16 cellular contexts compared by ENCODE assay signal in the genomic region with DNA sequence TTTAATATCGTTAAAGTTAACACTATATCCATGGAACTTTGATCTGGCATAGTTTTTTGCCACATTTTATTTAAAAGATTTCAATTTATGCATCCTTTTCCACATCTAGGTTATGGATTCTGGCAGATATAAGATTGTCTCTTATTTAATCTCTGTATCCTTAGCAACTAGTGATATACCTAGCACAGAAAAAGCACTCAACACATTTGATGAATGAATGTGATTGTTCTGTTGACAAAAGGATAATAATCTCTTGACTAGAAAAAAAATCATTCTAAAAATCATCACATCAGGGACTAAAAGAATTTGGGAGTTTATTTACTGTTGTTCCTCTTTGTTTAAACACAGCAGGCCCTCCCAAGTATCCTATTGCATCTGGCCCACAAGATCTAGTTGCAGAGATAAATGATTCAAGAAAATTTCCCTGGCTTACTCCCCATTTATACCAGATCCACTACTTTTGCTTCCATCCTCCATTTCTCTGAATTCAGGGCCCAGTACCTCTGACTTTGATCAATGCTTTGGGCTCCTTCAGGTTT.
DNase-seq lines count a peak whose midpoint lies in the region; ATAC-seq, FAIRE-seq and TF ChIP-seq lines count a peak whose summit lies in the region.
"Had no signal": no experiment of that assay in that cellular context is flagged by ENCODE, and none has a peak within 500 bp of the region (broad histone marks: within the 10 kb centered on the region; RNA-seq: fewer than 3 reads in every experiment).

No MANE protein-coding gene starts in this region.

- H3K9me3 Mint-ChIP-seq in Caco-2 (ENCODE audit: unreplicated experiment) (peaks cover 10% of the 10 kb centered on the region), astrocyte (ENCODE audit: unreplicated experiment) (no peaks in the 10 kb centered on the region), nephron progenitor cell (no peaks in the 10 kb centered on the region), glutamatergic neuron (ENCODE audit: unreplicated experiment) (no peaks in the 10 kb centered on the region)

- ATAC-seq in HCT116 (no peak), GM21786 (IDR thresholded peaks at IDR 0.05; ENCODE audit: unreplicated experiment) (no peak)

- intact Hi-C loops in Caco-2 (cut with micrococcal nuclease; ENCODE audit: unreplicated experiment) = loop anchor here (5.0 to 10.0 kb wide), 2 partner anchors 106 to 134 kb away; no protein-coding TSS in a partner anchor
- intact Hi-C loops in HCT116 (cut with micrococcal nuclease) = no loop called here
- intact Hi-C loops in vagina (cut with DNase I) = no loop called here

- H3K79me2 ChIP-seq in HCT116 (ENCODE audit: insufficient read depth, low read length) = no peaks in the 10 kb centered on the region
- no peaks in the 10 kb centered on the region for H3K79me2 ChIP-seq in astrocyte (ENCODE audit: insufficient read depth, low read length)

- H3K27me3 Mint-ChIP-seq in Caco-2 (ENCODE audit: insufficient read depth, unreplicated experiment) = no peaks in the 10 kb centered on the region
- no peaks in the 10 kb centered on the region for H3K27me3 Mint-ChIP-seq in astrocyte (ENCODE audit: low read depth, unreplicated experiment)
- no peaks in the 10 kb centered on the region for H3K27me3 Mint-ChIP-seq in nephron progenitor cell (ENCODE audit: low read depth, poor library complexity)
- peaks cover 4% of the 10 kb centered on the region for H3K27me3 Mint-ChIP-seq in glutamatergic neuron (ENCODE audit: unreplicated experiment)

- H2AFZ ChIP-seq in HCT116 (ENCODE audit: low read depth, low read length, poor library complexity, severe bottlenecking) (peak overlapping the region; percentile 68), astrocyte (ENCODE audit: low read depth, low read length) (no peak overlapping the region)

- POLR2A ChIA-PET in Caco-2 (lab: Charles Lee) (no interaction called here), HCT116 (lab: Charles Lee) (no interaction called here)

- H3K36me3 ChIP-seq in Caco-2 (ENCODE audit: control insufficient read depth, insufficient read depth, low read length) = no peaks in the 10 kb centered on the region
- H3K36me3 ChIP-seq in HCT116 (ENCODE audit: control insufficient read depth in 1 of 2, insufficient read depth in 2 of 2, low read length in 2 of 2) = no peaks in the 10 kb centered on the region
- no peaks in the 10 kb centered on the region for H3K36me3 ChIP-seq in astrocyte (ENCODE audit: insufficient read depth, low read length)
- H3K36me3 ChIP-seq in vagina = no peaks in the 10 kb centered on the region

- no peak for DNase-seq in Caco-2
- DNase-seq in HCT116 (ENCODE audit: low read depth, low spot score) = no peak
- no peak for DNase-seq in astrocyte (ENCODE audit: low read depth)
- no peak for DNase-seq in nephron progenitor cell
- DNase-seq in vagina (ENCODE audit: extremely low spot score in 2 of 2) = no peak
- no peak for DNase-seq in glutamatergic neuron
- DNase-seq: C1 segment of cervical spinal cord, DND-41, KBM-7, MV-4-11, NCI-H1417 treated with DMSO at 0.1 percent for 48 hours, NCI-H2029 treated with DMSO at 0.1 percent for 48 hours, NCI-H345, NCI-H526, SHP77 treated with DMSO at 0.1 percent for 48 hours had no signal

- H3K9ac ChIP-seq in HCT116 (ENCODE audit: low read length) (no peak overlapping the region), astrocyte (ENCODE audit: low read length) (no peak overlapping the region)

- no peak overlapping the region for H3K4me3 Mint-ChIP-seq in Caco-2 (ENCODE audit: unreplicated experiment)
- H3K4me3 Mint-ChIP-seq in astrocyte (ENCODE audit: unreplicated experiment) = no peak overlapping the region
- H3K4me3 Mint-ChIP-seq in nephron progenitor cell = no peak overlapping the region
- no peak overlapping the region for H3K4me3 Mint-ChIP-seq in glutamatergic neuron (ENCODE audit: unreplicated experiment)

- peaks cover 27% of the 10 kb centered on the region for H3K4me1 ChIP-seq in Caco-2
- H3K4me1 ChIP-seq in HCT116 (ENCODE audit: control insufficient read depth in 1 of 2, insufficient read depth in 2 of 2, low read length in 2 of 2) = peaks cover 7 to 21% of the 10 kb centered on the region in 2 experiments; a peak in 3 of 4 replicates
- peaks cover 15% of the 10 kb centered on the region for H3K4me1 ChIP-seq in astrocyte (ENCODE audit: insufficient read depth, low read length)
- H3K4me1 ChIP-seq in vagina = peaks cover 7% of the 10 kb centered on the region

- H3K4me3 ChIP-seq in Caco-2 (ENCODE audit: low read depth, low read length) (no peak overlapping the region), HCT116 (replicated peaks in 1 of 2; ENCODE audit: low read depth in 1 of 2, low read length in 2 of 2) (no peak overlapping the region), astrocyte (ENCODE audit: insufficient read depth, low read depth, low read length) (no peak overlapping the region), vagina (no peak overlapping the region)

- FAIRE-seq in astrocyte (lab: Jason Lieb, UNC) = no peak

- CTCF ChIA-PET in Caco-2 (lab: Charles Lee) = no interaction called here
- CTCF ChIA-PET in HCT116 (lab: Charles Lee) = interaction anchor here (1.3 kb wide), 1 partner anchor 318 kb away, joined by 4 read pairs; no protein-coding TSS in a partner anchor

- H3K27me3 ChIP-seq in Caco-2 (replicated peaks; ENCODE audit: control insufficient read depth, insufficient read depth, low read length) = no peaks in the 10 kb centered on the region
- no peaks in the 10 kb centered on the region for H3K27me3 ChIP-seq in HCT116 (ENCODE audit: insufficient read depth, low read length)
- H3K27me3 ChIP-seq in astrocyte (ENCODE audit: insufficient read depth, low read length) = no peaks in the 10 kb centered on the region
- no peaks in the 10 kb centered on the region for H3K27me3 ChIP-seq in vagina

- RAD21 ChIA-PET in HCT116 (lab: Charles Lee; ENCODE audit: low non-redundant PET in 1 of 2, low total read pairs in 2 of 2, uncharacterized antibody in 2 of 2, unreplicated experiment in 2 of 2) = interaction anchor here in 1 of 2 experiments (0.6 kb wide), 1 partner anchor 132 kb away, joined by 3 read pairs; no protein-coding TSS in a partner anchor

- H3K4me1 Mint-ChIP-seq in Caco-2 (ENCODE audit: low read depth, unreplicated experiment) (peaks cover 29% of the 10 kb centered on the region), astrocyte (ENCODE audit: low read depth, unreplicated experiment) (peaks cover 28% of the 10 kb centered on the region), nephron progenitor cell (peaks cover 34% of the 10 kb centered on the region), glutamatergic neuron (ENCODE audit: low read depth, unreplicated experiment) (peaks cover 20% of the 10 kb centered on the region)

- TF ChIP-seq CTCF in Caco-2 (IDR thresholded peaks at IDR 0.05; ENCODE audit: insufficient read depth in 1 of 2, low read depth in 1 of 2, low read length in 1 of 2, severe bottlenecking in 1 of 2, unreplicated experiment in 1 of 2) = no peak
- no peak for TF ChIP-seq CTCF in HCT116 (IDR thresholded peaks at IDR 0.05 in 2 of 3, conservative IDR thresholded peaks at IDR 0.05 in 1 of 3; ENCODE audit: borderline replicate concordance in 1 of 3, insufficient read depth in 1 of 3, low read depth in 2 of 3, low read length in 2 of 3)
- no peak for TF ChIP-seq CTCF in astrocyte (IDR thresholded peaks at IDR 0.05; ENCODE audit: insufficient read depth, low read depth, low read length)
- TF ChIP-seq CTCF in nephron progenitor cell (IDR thresholded peaks at IDR 0.05) = no peak
- no peak for TF ChIP-seq CTCF in vagina (IDR thresholded peaks at IDR 0.05)
- no peak for TF ChIP-seq CTCF in glutamatergic neuron (IDR thresholded peaks at IDR 0.05; ENCODE audit: partially characterized antibody, unreplicated experiment)

- no peaks in the 10 kb centered on the region for H3K9me3 ChIP-seq in Caco-2
- H3K9me3 ChIP-seq in HCT116 (ENCODE audit: control insufficient read depth in 1 of 2, insufficient read depth in 1 of 2, low read depth in 1 of 2, low read length in 2 of 2) = no peaks in the 10 kb centered on the region
- no peaks in the 10 kb centered on the region for H3K9me3 ChIP-seq in astrocyte (ENCODE audit: insufficient read depth, low read depth, low read length)
- no peaks in the 10 kb centered on the region for H3K9me3 ChIP-seq in vagina

- no peak overlapping the region for H3K27ac ChIP-seq in HCT116 (ENCODE audit: low read depth, low read length)
- no peak overlapping the region for H3K27ac ChIP-seq in astrocyte (ENCODE audit: low read depth, low read length)
- no peak overlapping the region for H3K27ac ChIP-seq in vagina

- TF ChIP-seq RAD21 in HCT116 (IDR thresholded peaks at IDR 0.05; ENCODE audit: low read depth) = no peak

- H4K20me1 ChIP-seq in HCT116 (ENCODE audit: insufficient read depth) (no peaks in the 10 kb centered on the region), astrocyte (ENCODE audit: insufficient read depth, low read length) (no peaks in the 10 kb centered on the region)

- TF ChIP-seq POLR2A in HCT116 (IDR thresholded peaks at IDR 0.05; ENCODE audit: borderline replicate concordance, extremely low read depth, insufficient read depth, insufficient read length) (no peak), vagina (IDR thresholded peaks at IDR 0.05) (no peak)

- no TSS peak for BruUV-seq in Caco-2 (replicated peaks; lab: Mats Ljungman, UMichigan)
- no TSS peak for BruUV-seq in HCT116 (replicated peaks; lab: Mats Ljungman, UMichigan)

- H3K4me2 ChIP-seq in HCT116 (ENCODE audit: low read length) (no peak overlapping the region), astrocyte (ENCODE audit: low read length) (no peak overlapping the region)

- H3K27ac Mint-ChIP-seq in Caco-2 (ENCODE audit: unreplicated experiment) = peak overlapping the region; percentile 3
- peak overlapping the region; percentile 97 for H3K27ac Mint-ChIP-seq in astrocyte (ENCODE audit: unreplicated experiment)
- peak overlapping the region; percentile 21 for H3K27ac Mint-ChIP-seq in nephron progenitor cell
- no peak overlapping the region for H3K27ac Mint-ChIP-seq in glutamatergic neuron (ENCODE audit: unreplicated experiment)

- H3K36me3 Mint-ChIP-seq in Caco-2 (ENCODE audit: insufficient read depth, unreplicated experiment) = peaks cover 6% of the 10 kb centered on the region
- no peaks in the 10 kb centered on the region for H3K36me3 Mint-ChIP-seq in astrocyte (ENCODE audit: low read depth, unreplicated experiment)
- H3K36me3 Mint-ChIP-seq in nephron progenitor cell (ENCODE audit: low read depth) = no peaks in the 10 kb centered on the region
- H3K36me3 Mint-ChIP-seq in glutamatergic neuron (ENCODE audit: unreplicated experiment) = no peaks in the 10 kb centered on the region

- H3K9me2 ChIP-seq in HCT116 (ENCODE audit: insufficient read depth) = no peaks in the 10 kb centered on the region

TF ChIP-seq in HCT116, 20 proteins besides CTCF, POLR2A, EP300 and RAD21:
- TF ChIP-seq ZNF274 (IDR thresholded peaks at IDR 0.05; ENCODE audit: low read depth, low read length) (no peak), EZH2 (IDR thresholded peaks at IDR 0.05) (no peak)
TF ChIP-seq in HCT116: peak in this region for 0.
